ENCODE assay signal across 8 cellular contexts in the genomic region with DNA sequence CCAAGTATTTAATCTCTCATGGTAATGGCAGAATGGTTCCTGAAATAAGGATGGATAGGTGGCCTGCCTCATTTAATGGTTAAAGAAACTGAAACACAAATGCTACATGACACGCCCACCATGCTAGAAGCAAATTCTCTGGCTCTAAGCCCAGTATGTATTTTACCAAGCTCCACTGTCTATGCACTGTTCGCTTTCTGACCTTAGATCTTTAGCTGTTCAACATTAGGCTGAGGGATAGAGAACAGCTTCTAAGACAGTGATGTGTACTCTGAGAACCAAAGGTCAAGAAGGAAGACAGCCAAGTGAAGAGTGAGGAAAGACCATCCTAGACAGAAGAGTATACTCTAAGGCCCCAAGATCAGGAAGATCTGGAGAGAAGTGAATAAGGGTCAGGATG. TPM values are rescaled to one million over a fixed set of nuclear protein-coding genes. Genes with fewer than 3 reads are reported as not detected.
A peak's percentile ranks its signal among the peaks of the same experiment; 100 is the strongest.
DNase-seq lines count a peak whose midpoint lies in the region; ATAC-seq lines count a peak whose summit lies in the region.

No MANE protein-coding gene starts in this region.

- intact Hi-C loops in left cardiac atrium (cut with DNase I), result loop anchor here (5.0 kb wide), 2 partner anchors 178 to 623 kb away; no protein-coding TSS in a partner anchor
- intact Hi-C loops in cardiac septum (cut with DNase I), result no loop called here

- in situ Hi-C loops in G401 (cut with HindIII; ENCODE audit: low sequenced_read_pairs), result no loop called here

- peak overlapping the region; percentile 91 for H3K27ac Mint-ChIP-seq in stimulated activated effector memory CD8-positive, alpha-beta T cell treated with anti-CD3 and anti-CD28 coated beads, Interleukin-12 subunit alpha, Interleukin-12 subunit beta, amount 100 ng/mL, for 72 hours

- H3K4me1 Mint-ChIP-seq in stimulated activated effector memory CD8-positive, alpha-beta T cell treated with anti-CD3 and anti-CD28 coated beads, Interleukin-12 subunit alpha, Interleukin-12 subunit beta, amount 100 ng/mL, for 72 hours, result peaks cover 38% of the 10 kb centered on the region

- no peaks in the 10 kb centered on the region for H3K9me3 Mint-ChIP-seq in stimulated activated effector memory CD8-positive, alpha-beta T cell treated with anti-CD3 and anti-CD28 coated beads, Interleukin-12 subunit alpha, Interleukin-12 subunit beta, amount 100 ng/mL, for 72 hours

- H3K36me3 Mint-ChIP-seq in stimulated activated effector memory CD8-positive, alpha-beta T cell treated with anti-CD3 and anti-CD28 coated beads, Interleukin-12 subunit alpha, Interleukin-12 subunit beta, amount 100 ng/mL, for 72 hours, result peaks cover 98% of the 10 kb centered on the region

- DNase-seq in left cardiac atrium, result no peak
- DNase-seq in cardiac septum (ENCODE audit: low spot score), result no peak
- DNase-seq in brain pericyte (ENCODE audit: low read depth, low spot score), result peak; percentile 37
- no peak for DNase-seq in stimulated activated effector memory CD8-positive, alpha-beta T cell treated with anti-CD3 and anti-CD28 coated beads, Interleukin-12 subunit alpha, Interleukin-12 subunit beta, amount 100 ng/mL, for 72 hours (ENCODE audit: low spot score in 2 of 2)
- DNase-seq in SKM-1 (lab: John Stamatoyannopoulos, UW; ENCODE audit: unreplicated experiment), result no peak
- DNase-seq in G401 (ENCODE audit: low spot score), result no peak
- no peak for DNase-seq in NCI-H1436 treated with DMSO at 0.1 percent for 48 hours (lab: John Stamatoyannopoulos, UW)

- ATAC-seq in left cardiac atrium (peak; percentile 60 to 61), HG03342 (IDR thresholded peaks at IDR 0.05; ENCODE audit: unreplicated experiment) (peak; percentile 47)
- peak; percentile 55 for ATAC-seq in stimulated activated effector memory CD8-positive, alpha-beta T cell treated with anti-CD3 and anti-CD28 coated beads, Interleukin-12 subunit alpha, Interleukin-12 subunit beta, amount 100 ng/mL, for 72 hours

- peak overlapping the region; percentile 37 for H3K4me3 Mint-ChIP-seq in stimulated activated effector memory CD8-positive, alpha-beta T cell treated with anti-CD3 and anti-CD28 coated beads, Interleukin-12 subunit alpha, Interleukin-12 subunit beta, amount 100 ng/mL, for 72 hours

RNA-seq across cellular contexts. Expression of a gene that starts 26.6 kb away (rescaled TPM):
- total RNA-seq in left cardiac atrium (10 to 100 TPM; 47.5 to 68.4 TPM), cardiac septum (51.0 TPM)
- total RNA-seq in G401 (2014; rRNA removed; shearing (Covaris generic)), result 6.0 and 14.1 TPM in 2 replicates

RNA-seq across cellular contexts. Expression of a gene that starts 40.7 kb away (rescaled TPM):
- total RNA-seq in left cardiac atrium (not detected), cardiac septum (0.11 TPM)
- total RNA-seq in G401 (2014; rRNA removed; shearing (Covaris generic)), result not detected in 2 replicates
